31 cellular contexts compared by ENCODE assay signal in genomic region chr6:77094821-77095220, GRCh38.
"Had no signal": no experiment of that assay in that cellular context is flagged by ENCODE, and none has a peak within 500 bp of the region (broad histone marks: within the 10 kb centered on the region; RNA-seq: fewer than 3 reads in every experiment).

No MANE protein-coding gene starts in this region.

- H2AFZ ChIP-seq: PC-9 had no signal

- H3K36me3 Mint-ChIP-seq: activated naive CD8-positive, alpha-beta T cell treated with anti-CD3 and anti-CD28 coated beads for 36 hours had no signal

- FAIRE-seq: RCC 7860 had no signal

- H3K4me3 ChIP-seq: ascending aorta, PC-9 had no signal

- H3K4me1 Mint-ChIP-seq: activated CD4-positive, alpha-beta T cell treated with anti-CD3 and anti-CD28 coated beads, Interleukin-2, amount 10 ng/mL, durations not matched to agents 24 days and 14 days; activated naive CD8-positive, alpha-beta T cell treated with anti-CD3 and anti-CD28 coated beads for 36 hours; activated T-helper 17 cell treated with anti-CD3 and anti-CD28 coated beads, Interleukin-2, amount 50 U/mL, for 72 hours had no signal

- H3K27ac ChIP-seq: ascending aorta, PC-9, RWPE1, VCaP had no signal

- H3K27me3 ChIP-seq: ascending aorta had no signal

- H3K9me3 Mint-ChIP-seq: activated CD8-positive, alpha-beta T cell treated with anti-CD3 and anti-CD28 coated beads for 36 hours had no signal

- H3K36me3 ChIP-seq: ascending aorta had no signal

- H3K4me3 Mint-ChIP-seq: activated CD4-positive, alpha-beta T cell treated with anti-CD3 and anti-CD28 coated beads, Interleukin-2, amount 10 ng/mL, durations not matched to agents 24 days and 14 days; activated CD8-positive, alpha-beta T cell treated with anti-CD3 and anti-CD28 coated beads for 36 hours; activated naive CD8-positive, alpha-beta T cell treated with anti-CD3 and anti-CD28 coated beads for 36 hours; activated T-cell treated with anti-CD3 and anti-CD28 coated beads, Interleukin-2, amount 50 U/mL, for 72 hours; activated T-helper 17 cell treated with anti-CD3 and anti-CD28 coated beads, Interleukin-2, amount 50 U/mL, for 72 hours had no signal

- H3K4me2 ChIP-seq: PC-9 had no signal

- H3K27ac Mint-ChIP-seq: activated CD4-positive, alpha-beta T cell treated with anti-CD3 and anti-CD28 coated beads, Interleukin-2, amount 10 ng/mL, durations not matched to agents 24 days and 14 days; activated CD8-positive, alpha-beta T cell treated with anti-CD3 and anti-CD28 coated beads for 36 hours; activated naive CD8-positive, alpha-beta T cell treated with anti-CD3 and anti-CD28 coated beads for 36 hours; activated T-cell treated with anti-CD3 and anti-CD28 coated beads, Interleukin-2, amount 50 U/mL, for 72 hours; activated T-helper 17 cell treated with anti-CD3 and anti-CD28 coated beads, Interleukin-2, amount 50 U/mL, for 72 hours had no signal

- DNase-seq: activated CD4-positive, alpha-beta T cell treated with anti-CD3 and anti-CD28 coated beads for 1 hour; activated CD4-positive, alpha-beta T cell treated with anti-CD3 and anti-CD28 coated beads, Interleukin-2, amount 10 ng/mL, durations not matched to agents 24 days and 14 days; activated CD4-positive, alpha-beta T cell treated with anti-CD3 and anti-CD28 coated beads, Interleukin-2, amount 50 U/mL, for 4 hours; activated CD4-positive, CD25-positive, alpha-beta regulatory T cell; activated CD8-positive, alpha-beta T cell treated with anti-CD3 and anti-CD28 coated beads for 36 hours; activated effector memory CD4-positive, alpha-beta T cell treated with anti-CD3 and anti-CD28 coated beads, Interleukin-2, amount 50 U/mL, for 16 hours; activated naive CD4-positive, alpha-beta T cell; activated naive CD4-positive, alpha-beta T cell treated with anti-CD3 and anti-CD28 coated beads, Interleukin-2, amount 50 U/mL, for 16 hours; activated naive CD8-positive, alpha-beta T cell treated with anti-CD3 and anti-CD28 coated beads for 36 hours; activated T-cell treated with anti-CD3 and anti-CD28 coated beads, Interleukin-2, amount 50 U/mL, for 1 hour; activated T-cell treated with anti-CD3 and anti-CD28 coated beads, Interleukin-2, amount 50 U/mL, for 72 hours; amniotic stem cell; NCI-H1105; NCI-H1417 treated with DMSO at 0.1 percent for 48 hours; NCI-H187 treated with DMSO at 0.1 percent for 48 hours; NCI-H2081; NCI-H345; NCI-H524 treated with DMSO at 0.1 percent for 48 hours; NK-92 treated with Interleukin-12 subunit alpha and Interleukin-12 subunit beta, amount 100 ng/mL, for 24 hours; PC-9; SIG-M5; T-helper 1 cell; T-helper 2 cell; T-helper 9 cell had no signal

- H3K4me1 ChIP-seq: ascending aorta had no signal

- ATAC-seq: activated CD8-positive, alpha-beta T cell treated with anti-CD3 and anti-CD28 coated beads for 36 hours; activated T-cell treated with anti-CD3 and anti-CD28 coated beads, Interleukin-2, amount 50 U/mL, for 72 hours; activated T-helper 17 cell treated with anti-CD3 and anti-CD28 coated beads, Interleukin-2, amount 50 U/mL, for 72 hours; Right ventricle myocardium inferior; SK-N-SH treated with all-trans-retinoic acid at 6 μM for 48 hours had no signal

- H3K27me3 Mint-ChIP-seq: activated CD4-positive, alpha-beta T cell treated with anti-CD3 and anti-CD28 coated beads, Interleukin-2, amount 10 ng/mL, durations not matched to agents 24 days and 14 days; activated CD8-positive, alpha-beta T cell treated with anti-CD3 and anti-CD28 coated beads for 36 hours; activated naive CD8-positive, alpha-beta T cell treated with anti-CD3 and anti-CD28 coated beads for 36 hours; activated T-helper 17 cell treated with anti-CD3 and anti-CD28 coated beads, Interleukin-2, amount 50 U/mL, for 72 hours had no signal
